In genomic region chr2:70248145-70248809, GRCh38 we compare ENCODE assay signal across 8 cellular contexts. TPM values are rescaled to one million over a fixed set of nuclear protein-coding genes. Genes with fewer than 3 reads are reported as not detected.
DNase-seq lines count a peak whose midpoint lies in the region; ATAC-seq lines count a peak whose summit lies in the region.

Gene TIA1, minus strand, starts transcription at chr2:70248628. Its CDS starts 198 bp downstream, at chr2:70248430.

- H3K9me3 Mint-ChIP-seq in CD8-positive, alpha-beta memory T cell: peaks cover 0 to 4% (median 0%) of the 10 kb centered on the region in 5 donors
- no peaks in the 10 kb centered on the region for H3K9me3 Mint-ChIP-seq in effector memory CD8-positive, alpha-beta T cell
- H3K9me3 Mint-ChIP-seq in memory B cell: no peaks in the 10 kb centered on the region

- no peaks in the 10 kb centered on the region for H3K27me3 ChIP-seq in CD8-positive, alpha-beta memory T cell (ENCODE audit: insufficient read depth, low read length, poor library complexity, severe bottlenecking)

- peak within 1 kb of the TSS; percentile 96 for H3K27ac ChIP-seq in CD8-positive, alpha-beta memory T cell (ENCODE audit: low read depth, low read length)

- ATAC-seq in GM19468 (IDR thresholded peaks at IDR 0.05; ENCODE audit: extremely low read depth, unreplicated experiment) (peak; percentile 78), memory B cell (ENCODE audit: low read depth) (peak; percentile 94)
- peak; percentile 95 for ATAC-seq in effector memory CD8-positive, alpha-beta T cell (replicated peaks)

- peaks cover 0 to 28% (median 0%) of the 10 kb centered on the region in 3 donors for H3K36me3 Mint-ChIP-seq in CD8-positive, alpha-beta memory T cell
- peaks cover 37% of the 10 kb centered on the region for H3K36me3 Mint-ChIP-seq in effector memory CD8-positive, alpha-beta T cell (ENCODE audit: insufficient read depth)
- no peaks in the 10 kb centered on the region for H3K36me3 Mint-ChIP-seq in memory B cell

- peak within 1 kb of the TSS; percentile 98 for H3K4me3 ChIP-seq in CD8-positive, alpha-beta memory T cell (ENCODE audit: low read length)

- POLR2A ChIA-PET in CD8-positive, alpha-beta memory T cell (lab: Charles Lee): interaction anchor here (0.6 to 1.6 kb wide), 4 partner anchors 10 to 391 kb away, joined by 3 to 12 read pairs (median 3); partner anchors contain the start of genes MXD1 and PCYOX1

- no peaks in the 10 kb centered on the region for H3K9me3 ChIP-seq in CD8-positive, alpha-beta memory T cell (ENCODE audit: low read length)

- no peaks in the 10 kb centered on the region for H3K36me3 ChIP-seq in CD8-positive, alpha-beta memory T cell (ENCODE audit: insufficient read depth, low read length)

- peak within 1 kb of the TSS; percentile 90 to 98 (median 95) for H3K4me3 Mint-ChIP-seq in CD8-positive, alpha-beta memory T cell
- peak within 1 kb of the TSS; percentile 96 to 99 for H3K4me3 Mint-ChIP-seq in effector memory CD8-positive, alpha-beta T cell
- peak within 1 kb of the TSS; percentile 94 for H3K4me3 Mint-ChIP-seq in memory B cell

- H3K4me1 Mint-ChIP-seq in CD8-positive, alpha-beta memory T cell: peaks cover 39 to 47% (median 43%) of the 10 kb centered on the region in 3 donors
- peaks cover 32 to 40% of the 10 kb centered on the region in 2 donors for H3K4me1 Mint-ChIP-seq in effector memory CD8-positive, alpha-beta T cell (ENCODE audit: low read depth in 2 of 2)
- peaks cover 26% of the 10 kb centered on the region for H3K4me1 Mint-ChIP-seq in memory B cell

- DNase-seq in CD8-positive, alpha-beta memory T cell: peak; percentile 96 to 100 (median 98)
- DNase-seq in HS-5 (ENCODE audit: low read depth) (peak; percentile 92), memory B cell (ENCODE audit: low spot score in 2 of 2) (peak; percentile 93 to 95)
- peak; percentile 97 for DNase-seq in NK-92 treated with Interleukin-12 subunit alpha and Interleukin-12 subunit beta, amount 100 ng/mL, for 24 hours (lab: John Stamatoyannopoulos, UW)
- DNase-seq in activated CD8-positive, alpha-beta memory T cell treated with anti-CD3 and anti-CD28 coated beads for 24 hours: peak; percentile 98
- peak; percentile 95 to 97 (median 97) for DNase-seq in effector memory CD8-positive, alpha-beta T cell
- DNase-seq in stimulated activated CD8-positive, alpha-beta memory T cell treated with anti-CD3 and anti-CD28 coated beads, Interleukin-12 subunit alpha, Interleukin-12 subunit beta, amount 100 ng/mL, for 24 hours (ENCODE audit: extremely low read depth): peak; percentile 96

- H3K27me3 Mint-ChIP-seq in CD8-positive, alpha-beta memory T cell: peaks cover 0 to 4% of the 10 kb centered on the region in 2 donors
- H3K27me3 Mint-ChIP-seq in effector memory CD8-positive, alpha-beta T cell: peaks cover 0 to 6% of the 10 kb centered on the region in 2 donors
- H3K27me3 Mint-ChIP-seq in memory B cell: no peaks in the 10 kb centered on the region

- CTCF ChIA-PET in CD8-positive, alpha-beta memory T cell (lab: Charles Lee): interaction anchor here (2.6 kb wide), 1 partner anchor 10 kb away, joined by 19 read pairs; the partner anchor contains the start of gene PCYOX1

- peaks cover 33% of the 10 kb centered on the region for H3K4me1 ChIP-seq in CD8-positive, alpha-beta memory T cell (ENCODE audit: insufficient read depth, low read length)

- H3K27ac Mint-ChIP-seq in CD8-positive, alpha-beta memory T cell: peak within 1 kb of the TSS; percentile 94 to 100 (median 98)
- peak within 1 kb of the TSS; percentile 99 to 100 for H3K27ac Mint-ChIP-seq in effector memory CD8-positive, alpha-beta T cell
- peak within 1 kb of the TSS; percentile 98 for H3K27ac Mint-ChIP-seq in memory B cell

RNA-seq across cellular contexts. Expression of gene TIA1, which starts in this region (rescaled TPM):
- total RNA-seq in CD8-positive, alpha-beta memory T cell: 10 to 100 TPM; 88.1 to 98.7 TPM
- polyA plus RNA-seq in CD8-positive, alpha-beta memory T cell: 46.8 TPM

Comparison
In these comparisons a context has a peak if more than half of its experiments do, and no peak if none do; other contexts are left out.
1. Peak in every context shown above with its lines: DNase-seq, ATAC-seq, H3K4me3 ChIP-seq and H3K27ac ChIP-seq.